ENCODE assay signal across 16 cellular contexts in genomic region chr9:108163321-108164005, GRCh38.
DNase-seq lines count a peak whose midpoint lies in the region; FAIRE-seq and TF ChIP-seq lines count a peak whose summit lies in the region.
"Had no signal": no experiment of that assay in that cellular context is flagged by ENCODE, and none has a peak within 500 bp of the region (broad histone marks: within the 10 kb centered on the region; RNA-seq: fewer than 3 reads in every experiment).

No MANE protein-coding gene starts in this region.

- H3K4me3 ChIP-seq in fibroblast of lung (replicated peaks in 1 of 4; ENCODE audit: control extremely low read depth in 1 of 4, insufficient read depth in 1 of 4, low read depth in 3 of 4, low read length in 4 of 4) (no peak overlapping the region), kidney (ENCODE audit: low read length in 2 of 2) (no peak overlapping the region)
- H3K4me3 ChIP-seq: SJCRH30, thoracic aorta had no signal

- H3K9me3 ChIP-seq in fibroblast of lung (ENCODE audit: control insufficient read depth, insufficient read depth, low read depth, low read length) = no peaks in the 10 kb centered on the region
- H3K9me3 ChIP-seq in kidney (ENCODE audit: control insufficient read depth in 1 of 2, low read length in 2 of 2) = no peaks in the 10 kb centered on the region
- H3K9me3 ChIP-seq: SJCRH30, thoracic aorta had no signal

- intact Hi-C loops in kidney (cut with DNase I) = no loop called here

- H3K36me3 ChIP-seq in fibroblast of lung (ENCODE audit: control insufficient read depth, insufficient read depth, low read length) = no peaks in the 10 kb centered on the region
- H3K36me3 ChIP-seq in kidney (ENCODE audit: control insufficient read depth in 1 of 2, insufficient read depth in 2 of 2, low read length in 2 of 2) = no peaks in the 10 kb centered on the region
- H3K36me3 ChIP-seq: SJCRH30, thoracic aorta had no signal

- no peaks in the 10 kb centered on the region for H4K20me1 ChIP-seq in fibroblast of lung (ENCODE audit: control insufficient read depth, extremely low read depth, insufficient read depth, low read length)

- no peak overlapping the region for H2AFZ ChIP-seq in fibroblast of lung (ENCODE audit: low read length)

- DNase-seq in EL = peak; percentile 24
- DNase-seq in NCI-H226 = peak; percentile 45
- DNase-seq in fibroblast of lung (ENCODE audit: low read depth in 2 of 2) = peak; percentile 32 to 79
- peak in 36 of 56 donors; percentile 4 to 85 (median 46) for DNase-seq in nucleus accumbens (lab: John Stamatoyannopoulos, UW)
- DNase-seq in retina = no peak
- DNase-seq in GM13976 (ENCODE audit: low spot score) = no peak
- DNase-seq in islet precursor cell = no peak
- DNase-seq in kidney = no peak
- DNase-seq: activated CD4-positive, alpha-beta T cell treated with anti-CD3 and anti-CD28 coated beads, Interleukin-2, amount 50 U/mL, for 48 hours; KG1; naive B cell; NCI-H1436 treated with DMSO at 0.1 percent for 48 hours; NCI-H446; SJCRH30 had no signal

- no peak for FAIRE-seq in kidney (lab: Jason Lieb, UNC)
- FAIRE-seq: colon had no signal

- H3K9ac ChIP-seq in fibroblast of lung (ENCODE audit: insufficient read depth, low read length) (no peak overlapping the region), kidney (ENCODE audit: low read length in 2 of 2) (no peak overlapping the region)

- peaks cover 6% of the 10 kb centered on the region for H3K4me1 ChIP-seq in fibroblast of lung (ENCODE audit: control insufficient read depth, extremely low read depth, insufficient read depth, low read length)
- no peaks in the 10 kb centered on the region for H3K4me1 ChIP-seq in kidney (ENCODE audit: control insufficient read depth in 1 of 2, insufficient read depth in 1 of 2, low read depth in 1 of 2, low read length in 2 of 2)

- in situ Hi-C loops in GM13976 (cut with MboI; ENCODE audit: low sequenced_read_pairs, unreplicated experiment) = no loop called here

- TF ChIP-seq CTCF in fibroblast of lung (conservative IDR thresholded peaks at IDR 0.05 in 1 of 2, IDR thresholded peaks at IDR 0.05 in 1 of 2; ENCODE audit: low read depth in 1 of 2, low read length in 2 of 2) (no peak), GM13976 (IDR thresholded peaks at IDR 0.05; ENCODE audit: borderline replicate concordance, control extremely low read depth, extremely low read depth, insufficient read depth, missing control alignments) (no peak), kidney (IDR thresholded peaks at IDR 0.05; ENCODE audit: borderline replicate concordance, extremely low read depth, insufficient read depth) (no peak)

- H3K27ac ChIP-seq in fibroblast of lung (ENCODE audit: insufficient read depth, low read length) (no peak overlapping the region), kidney (ENCODE audit: low read depth in 2 of 2, low read length in 2 of 2) (no peak overlapping the region)
- H3K27ac ChIP-seq: SJCRH30, thoracic aorta had no signal

- no peak overlapping the region for H3K4me2 ChIP-seq in fibroblast of lung (ENCODE audit: extremely low read depth, insufficient read depth, low read length)

- no peaks in the 10 kb centered on the region for H3K79me2 ChIP-seq in fibroblast of lung (ENCODE audit: control insufficient read depth, insufficient read depth, low read length)

- H3K27me3 ChIP-seq in fibroblast of lung (ENCODE audit: control insufficient read depth, insufficient read depth, low read length) = no peaks in the 10 kb centered on the region
- H3K27me3 ChIP-seq: SJCRH30 had no signal

Comparison
In these comparisons a context has a peak if more than half of its experiments do, and no peak if none do; other contexts are left out.
1. DNase-seq: peak in EL (single experiment), NCI-H226 (single experiment), fibroblast of lung (2 of 2) and nucleus accumbens (36 of 56); none in retina (single experiment), GM13976 (single experiment), islet precursor cell (single experiment) and kidney (single experiment).